Comparison of ENCODE assay signal across 19 cellular contexts in genomic region chr1:162187676-162188075, GRCh38.
DNase-seq lines count a peak whose midpoint lies in the region; FAIRE-seq and TF ChIP-seq lines count a peak whose summit lies in the region.
"Had no signal": no experiment of that assay in that cellular context is flagged by ENCODE, and none has a peak within 500 bp of the region (broad histone marks: within the 10 kb centered on the region; RNA-seq: fewer than 3 reads in every experiment).

No MANE protein-coding gene starts in this region.

- no peak for TF ChIP-seq CTCF in kidney (IDR thresholded peaks at IDR 0.05; ENCODE audit: borderline replicate concordance, extremely low read depth, insufficient read depth)

- no peak overlapping the region for H3K27ac ChIP-seq in kidney (ENCODE audit: low read depth in 2 of 2, low read length in 2 of 2)
- H3K27ac ChIP-seq: heart right ventricle, pancreas, tibial artery had no signal

- H3K4me1 ChIP-seq in kidney (ENCODE audit: control insufficient read depth in 1 of 2, insufficient read depth in 1 of 2, low read depth in 1 of 2, low read length in 2 of 2) = peaks cover 14 to 19% of the 10 kb centered on the region in 2 donors

- intact Hi-C loops in kidney (cut with DNase I) = no loop called here

- FAIRE-seq in kidney (lab: Jason Lieb, UNC) = no peak
- FAIRE-seq: pancreas had no signal

- no peaks in the 10 kb centered on the region for H3K9me3 ChIP-seq in kidney (ENCODE audit: control insufficient read depth in 1 of 2, low read length in 2 of 2)
- H3K9me3 ChIP-seq: MG63, pancreas, tibial artery had no signal

- peak; percentile 25 for DNase-seq in EL
- DNase-seq in M059J (ENCODE audit: low read depth) = peak; percentile 49
- DNase-seq in cerebellar cortex (ENCODE audit: low spot score) = peak; percentile 54
- DNase-seq in lung microvascular endothelial cell (ENCODE audit: low read depth in 2 of 2) = peak; percentile 70 to 76
- DNase-seq in NOMO-1 (lab: John Stamatoyannopoulos, UW; ENCODE audit: unreplicated experiment in 2 of 2) = no peak
- no peak for DNase-seq in activated CD4-positive, alpha-beta T cell treated with anti-CD3 and anti-CD28 coated beads, Interleukin-2, amount 50 U/mL, for 1 hour
- no peak for DNase-seq in kidney
- DNase-seq: activated CD4-positive, alpha-beta T cell treated with anti-CD3 and anti-CD28 coated beads, Interleukin-2, amount 10 ng/mL, durations not matched to agents 24 days and 14 days; activated effector memory CD4-positive, alpha-beta T cell treated with anti-CD3 and anti-CD28 coated beads, Interleukin-2, amount 50 U/mL, for 16 hours; COR-L47; H7; heart right ventricle; MG63; naive B cell; NCI-H2029; NCI-H510A; stimulated activated naive B cell treated with anti-CD40 and anti-IgM and Interleukin-4, amounts not matched to agents 10 μg/mL and 1 μg/mL and 100 μg/mL, for 72 hours had no signal

- no peak overlapping the region for H3K4me3 ChIP-seq in kidney (ENCODE audit: low read length in 2 of 2)
- H3K4me3 ChIP-seq: heart right ventricle, MG63, pancreas, tibial artery had no signal

- H3K36me3 ChIP-seq in kidney (ENCODE audit: control insufficient read depth in 1 of 2, insufficient read depth in 2 of 2, low read length in 2 of 2) = no peaks in the 10 kb centered on the region
- H3K36me3 ChIP-seq: heart right ventricle, MG63, pancreas, tibial artery had no signal

- no peak overlapping the region for H3K9ac ChIP-seq in kidney (ENCODE audit: low read length in 2 of 2)

Comparison
In these comparisons a context has a peak if more than half of its experiments do, and no peak if none do; other contexts are left out.
1. DNase-seq: peak in EL (single experiment), M059J (single experiment), cerebellar cortex (single experiment) and lung microvascular endothelial cell (2 of 2); none in NOMO-1 (0 of 2), activated CD4-positive, alpha-beta T cell treated with anti-CD3 and anti-CD28 coated beads, Interleukin-2, amount 50 U/mL, for 1 hour (single experiment) and kidney (single experiment).